16 cellular contexts compared by ENCODE assay signal in the genomic region with DNA sequence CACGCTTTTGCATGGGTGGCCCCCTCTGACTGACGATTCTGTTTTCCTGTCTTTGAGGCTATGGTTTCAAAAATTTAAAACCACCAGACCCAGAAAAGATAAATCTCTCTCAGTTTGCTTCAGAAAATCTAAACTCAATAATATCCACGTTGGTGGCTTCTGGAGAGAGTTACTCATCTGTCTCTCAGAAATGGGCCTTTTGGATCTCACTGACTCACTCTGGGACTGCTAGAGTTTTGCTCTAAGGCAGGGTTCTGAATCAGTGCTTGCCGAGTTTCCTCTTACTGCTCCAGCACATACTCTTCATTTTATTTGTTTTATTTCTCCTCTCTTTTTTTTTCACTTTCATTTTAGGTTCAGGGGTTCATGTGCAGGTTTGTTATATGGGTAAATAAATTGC.
DNase-seq lines count a peak whose midpoint lies in the region; ATAC-seq, FAIRE-seq and TF ChIP-seq lines count a peak whose summit lies in the region.
"Had no signal": no experiment of that assay in that cellular context is flagged by ENCODE, and none has a peak within 500 bp of the region (broad histone marks: within the 10 kb centered on the region; RNA-seq: fewer than 3 reads in every experiment).

No MANE protein-coding gene starts in this region.

- no peak for TF ChIP-seq EP300 in SK-N-SH (IDR thresholded peaks at IDR 0.05; ENCODE audit: borderline replicate concordance in 1 of 2, low read depth in 1 of 2, low read length in 1 of 2)
- TF ChIP-seq EP300 in sigmoid colon (IDR thresholded peaks at IDR 0.05) = no peak

- H3K9ac ChIP-seq in SK-N-SH (no peak overlapping the region), kidney (ENCODE audit: low read length in 2 of 2) (no peak overlapping the region)

- DNase-seq in ELR (ENCODE audit: low read depth) = peak; percentile 85
- no peak for DNase-seq in SK-N-SH
- DNase-seq in fibroblast of pulmonary artery (ENCODE audit: low read depth) = peak; percentile 11
- no peak for DNase-seq in sigmoid colon
- no peak for DNase-seq in HPDE6-E6E7 (ENCODE audit: extremely low spot score)
- DNase-seq in kidney = no peak
- DNase-seq: activated T-cell treated with anti-CD3 and anti-CD28 coated beads for 4 hours; CD4-positive, CD25-positive, alpha-beta regulatory T cell; dermis blood vessel endothelial cell; NCI-H2171; stimulated activated CD4-positive, alpha-beta T cell treated with anti-CD3 and anti-CD28 coated beads, Interleukin-4, amount 100 ng/mL, for 4 hours; T-cell had no signal

- TF ChIP-seq CTCF in SK-N-SH (IDR thresholded peaks at IDR 0.05) (no peak), fibroblast of pulmonary artery (IDR thresholded peaks at IDR 0.05; ENCODE audit: low read length, missing control alignments) (no peak), sigmoid colon (IDR thresholded peaks at IDR 0.05) (no peak), kidney (IDR thresholded peaks at IDR 0.05; ENCODE audit: borderline replicate concordance, extremely low read depth, insufficient read depth) (no peak)

- no peak overlapping the region for H3K4me3 ChIP-seq in SK-N-SH (ENCODE audit: low read depth in 2 of 2, low read length in 1 of 2)
- H3K4me3 ChIP-seq in fibroblast of pulmonary artery (replicated peaks; ENCODE audit: low read depth, low read length) = no peak overlapping the region
- H3K4me3 ChIP-seq in sigmoid colon = no peak overlapping the region
- H3K4me3 ChIP-seq in kidney (ENCODE audit: low read length in 2 of 2) = no peak overlapping the region

- H3K9me3 ChIP-seq in SK-N-SH = peaks cover 15% of the 10 kb centered on the region
- H3K9me3 ChIP-seq in sigmoid colon = peaks cover 0 to 10% (median 0%) of the 10 kb centered on the region in 4 donors
- peaks cover 3 to 4% of the 10 kb centered on the region in 2 donors for H3K9me3 ChIP-seq in kidney (ENCODE audit: control insufficient read depth in 1 of 2, low read length in 2 of 2)

- H3F3A ChIP-seq in SK-N-SH (replicated peaks; ENCODE audit: insufficient read depth) = no peaks in the 10 kb centered on the region

- H3K27ac ChIP-seq in SK-N-SH (ENCODE audit: low read depth in 2 of 2, low read length in 1 of 2) = peak overlapping the region in 1 of 2 experiments; percentile 52; a peak in 2 of 4 replicates
- H3K27ac ChIP-seq in sigmoid colon = peak overlapping the region; percentile 64 to 72 (median 68)
- H3K27ac ChIP-seq in kidney (ENCODE audit: low read depth in 2 of 2, low read length in 2 of 2) = no peak overlapping the region

- TF ChIP-seq RAD21 in SK-N-SH (IDR thresholded peaks at IDR 0.05; ENCODE audit: low read length) = no peak

- no peaks in the 10 kb centered on the region for H3K9me2 ChIP-seq in SK-N-SH

- H3K4me2 ChIP-seq in SK-N-SH = peak overlapping the region; percentile 60

- intact Hi-C loops in sigmoid colon (cut with DNase I) = loop anchor here (5.0 kb wide), 1 partner anchor 153 kb away; no protein-coding TSS in a partner anchor
- intact Hi-C loops in kidney (cut with DNase I) = no loop called here

- H3K27me3 ChIP-seq in SK-N-SH (ENCODE audit: insufficient read depth) (no peaks in the 10 kb centered on the region), sigmoid colon (no peaks in the 10 kb centered on the region)

- no peaks in the 10 kb centered on the region for H4K20me1 ChIP-seq in SK-N-SH (ENCODE audit: insufficient read depth)

- H3K4me1 ChIP-seq in SK-N-SH (ENCODE audit: control insufficient read depth in 1 of 2, insufficient read depth in 2 of 2, low read depth in 1 of 2, low read length in 1 of 2) (peaks cover 3 to 4% of the 10 kb centered on the region in 2 experiments; a peak in 2 of 4 replicates), sigmoid colon (peaks cover 0 to 30% (median 24%) of the 10 kb centered on the region in 4 donors), kidney (ENCODE audit: control insufficient read depth in 1 of 2, insufficient read depth in 1 of 2, low read depth in 1 of 2, low read length in 2 of 2) (no peaks in the 10 kb centered on the region)

- CTCF ChIA-PET in SK-N-SH (lab: Yijun Ruan, JAX) = no interaction called here

- POLR2A ChIA-PET in SK-N-SH (lab: Yijun Ruan, JAX) = no interaction called here

- TF ChIP-seq POLR2A in sigmoid colon (IDR thresholded peaks at IDR 0.05) = no peak

- H2AFZ ChIP-seq in SK-N-SH (ENCODE audit: low read depth) = peak overlapping the region; percentile 76

- H3K36me3 ChIP-seq in SK-N-SH (replicated peaks in 1 of 2; ENCODE audit: control insufficient read depth in 1 of 2, insufficient read depth in 2 of 2, low read length in 1 of 2) (no peaks in the 10 kb centered on the region), sigmoid colon (no peaks in the 10 kb centered on the region), kidney (ENCODE audit: control insufficient read depth in 1 of 2, insufficient read depth in 2 of 2, low read length in 2 of 2) (no peaks in the 10 kb centered on the region)

- H3K79me2 ChIP-seq in SK-N-SH (ENCODE audit: insufficient read depth) = no peaks in the 10 kb centered on the region

- FAIRE-seq in kidney (lab: Jason Lieb, UNC) = no peak
- FAIRE-seq: keratinocyte had no signal

- WGBS in SK-N-SH (ENCODE audit: low lambda C conversion rate) = 42% methylated on average over 4 of the region's 4 CpGs
- 51 to 57% methylated on average over 4 of the region's 4 CpGs for WGBS in sigmoid colon, 2 donors

- no peak for ATAC-seq in GM21515 (IDR thresholded peaks at IDR 0.05; ENCODE audit: unreplicated experiment)
- no peak for ATAC-seq in GM18870 (IDR thresholded peaks at IDR 0.05; ENCODE audit: unreplicated experiment)
- ATAC-seq: stimulated activated memory B cell treated with anti-CD40 and anti-IgM and Interleukin-4, amounts not matched to agents 10 μg/mL and 1 μg/mL and 100 μg/mL, for 72 hours; T-cell had no signal

TF ChIP-seq in SK-N-SH, 30 proteins besides CTCF, POLR2A, EP300 and RAD21:
- TF ChIP-seq SIN3A (IDR thresholded peaks at IDR 0.05; ENCODE audit: borderline replicate concordance, low read depth, low read length) (no peak), FOXJ3 (CRISPR knock-in tag; IDR thresholded peaks at IDR 0.05) (no peak), USF1 (IDR thresholded peaks at IDR 0.05; ENCODE audit: borderline replicate concordance, low read depth) (no peak), NRF1 (IDR thresholded peaks at IDR 0.05; ENCODE audit: low read depth, low read length) (no peak), ZBTB33 (IDR thresholded peaks at IDR 0.05; ENCODE audit: borderline replicate concordance, low read depth) (no peak), GATA2 (CRISPR knock-in tag; IDR thresholded peaks at IDR 0.05) (no peak), RFX5 (IDR thresholded peaks at IDR 0.05; ENCODE audit: low read length) (no peak), MAX (IDR thresholded peaks at IDR 0.05; ENCODE audit: low read depth) (no peak), JUND (IDR thresholded peaks at IDR 0.05) (peak; percentile 23; the same call in 1 of the 2 replicates), FOSL2 (IDR thresholded peaks at IDR 0.05; ENCODE audit: borderline replicate concordance, low read depth) (peak; percentile 27; the same call in 1 of the 2 replicates)
- TF ChIP-seq, protein P1, sequence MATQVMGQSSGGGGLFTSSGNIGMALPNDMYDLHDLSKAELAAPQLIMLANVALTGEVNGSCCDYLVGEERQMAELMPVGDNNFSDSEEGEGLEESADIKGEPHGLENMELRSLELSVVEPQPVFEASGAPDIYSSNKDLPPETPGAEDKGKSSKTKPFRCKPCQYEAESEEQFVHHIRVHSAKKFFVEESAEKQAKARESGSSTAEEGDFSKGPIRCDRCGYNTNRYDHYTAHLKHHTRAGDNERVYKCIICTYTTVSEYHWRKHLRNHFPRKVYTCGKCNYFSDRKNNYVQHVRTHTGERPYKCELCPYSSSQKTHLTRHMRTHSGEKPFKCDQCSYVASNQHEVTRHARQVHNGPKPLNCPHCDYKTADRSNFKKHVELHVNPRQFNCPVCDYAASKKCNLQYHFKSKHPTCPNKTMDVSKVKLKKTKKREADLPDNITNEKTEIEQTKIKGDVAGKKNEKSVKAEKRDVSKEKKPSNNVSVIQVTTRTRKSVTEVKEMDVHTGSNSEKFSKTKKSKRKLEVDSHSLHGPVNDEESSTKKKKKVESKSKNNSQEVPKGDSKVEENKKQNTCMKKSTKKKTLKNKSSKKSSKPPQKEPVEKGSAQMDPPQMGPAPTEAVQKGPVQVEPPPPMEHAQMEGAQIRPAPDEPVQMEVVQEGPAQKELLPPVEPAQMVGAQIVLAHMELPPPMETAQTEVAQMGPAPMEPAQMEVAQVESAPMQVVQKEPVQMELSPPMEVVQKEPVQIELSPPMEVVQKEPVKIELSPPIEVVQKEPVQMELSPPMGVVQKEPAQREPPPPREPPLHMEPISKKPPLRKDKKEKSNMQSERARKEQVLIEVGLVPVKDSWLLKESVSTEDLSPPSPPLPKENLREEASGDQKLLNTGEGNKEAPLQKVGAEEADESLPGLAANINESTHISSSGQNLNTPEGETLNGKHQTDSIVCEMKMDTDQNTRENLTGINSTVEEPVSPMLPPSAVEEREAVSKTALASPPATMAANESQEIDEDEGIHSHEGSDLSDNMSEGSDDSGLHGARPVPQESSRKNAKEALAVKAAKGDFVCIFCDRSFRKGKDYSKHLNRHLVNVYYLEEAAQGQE (IDR thresholded peaks at IDR 0.05; ENCODE audit: low read depth, low read length) = no peak

Comparison
In these comparisons a context has a peak if more than half of its experiments do, and no peak if none do; other contexts are left out.
1. DNase-seq: peak in ELR (single experiment) and fibroblast of pulmonary artery (single experiment); none in SK-N-SH (single experiment), sigmoid colon (single experiment), HPDE6-E6E7 (single experiment) and kidney (single experiment).
2. H3K27ac ChIP-seq: peak in sigmoid colon (4 of 4); none in kidney (0 of 2).